Comparison of ENCODE assay signal across 17 cellular contexts in the genomic region with DNA sequence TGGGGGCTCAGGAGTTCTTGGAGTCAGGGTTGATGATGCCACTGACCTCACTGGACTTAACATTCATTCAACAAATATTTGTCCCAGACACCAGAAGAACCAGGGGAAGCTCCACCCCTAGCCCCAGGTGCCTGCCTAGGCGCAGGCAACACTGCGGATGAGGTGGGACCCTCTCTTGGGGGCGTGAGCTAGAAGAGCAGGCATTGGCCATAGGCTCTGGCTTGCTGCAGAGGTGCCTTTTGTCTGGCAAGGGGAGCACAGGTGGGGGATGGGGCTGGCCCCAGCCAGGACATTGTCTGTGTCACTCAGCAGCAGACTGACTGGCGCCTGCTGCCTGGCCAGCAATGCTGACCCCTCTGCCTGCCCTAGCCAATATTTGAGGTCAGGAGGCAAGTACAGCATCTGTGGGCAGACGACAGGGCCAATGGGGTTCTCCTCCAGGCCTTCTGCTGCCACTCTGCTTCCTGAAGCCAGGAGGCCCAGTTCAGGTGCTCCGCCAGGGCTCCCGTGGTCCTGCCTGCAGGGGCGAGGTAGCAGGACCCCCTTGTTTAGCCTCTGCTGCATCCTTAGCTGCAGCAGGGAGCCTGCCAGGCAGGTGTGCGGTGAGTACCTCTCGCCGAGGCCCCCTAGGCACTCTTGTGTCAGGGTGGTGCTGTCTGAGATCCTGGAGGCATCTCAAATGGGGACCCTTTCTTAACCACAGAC. TPM values are rescaled to one million over a fixed set of nuclear protein-coding genes. Genes with fewer than 3 reads are reported as not detected.
"Had no signal": no experiment of that assay in that cellular context is flagged by ENCODE, and none has a peak within 500 bp of the region (broad histone marks: within the 10 kb centered on the region; RNA-seq: fewer than 3 reads in every experiment).

No MANE protein-coding gene starts in this region.

- DNase-seq: activated CD4-positive, alpha-beta T cell treated with anti-CD3 and anti-CD28 coated beads, Interleukin-2, amount 10 ng/mL, durations not matched to agents 7 days and 5 days; activated CD4-positive, CD25-positive, alpha-beta regulatory T cell; activated CD8-positive, alpha-beta memory T cell treated with anti-CD3 and anti-CD28 coated beads for 24 hours; activated naive CD8-positive, alpha-beta T cell treated with anti-CD3 and anti-CD28 coated beads, Interleukin-2, amount 10 ng/mL, durations not matched to agents 7 days and 5 days; brain microvascular endothelial cell; cerebellar nuclear complex; dermis blood vessel endothelial cell; foreskin melanocyte; immature natural killer cell; left colon; occipital lobe had no signal

- H3K27me3 Mint-ChIP-seq: activated CD4-positive, alpha-beta T cell treated with anti-CD3 and anti-CD28 coated beads, Interleukin-2, amount 10 ng/mL, durations not matched to agents 7 days and 5 days; activated naive CD8-positive, alpha-beta T cell treated with anti-CD3 and anti-CD28 coated beads, Interleukin-2, amount 10 ng/mL, durations not matched to agents 7 days and 5 days; stimulated activated memory B cell treated with anti-CD40 and anti-IgM and Interleukin-4, amounts not matched to agents 10 μg/mL and 1 μg/mL and 100 μg/mL, for 72 hours had no signal

- H3K4me1 Mint-ChIP-seq: activated CD4-positive, alpha-beta T cell treated with anti-CD3 and anti-CD28 coated beads, Interleukin-2, amount 10 ng/mL, durations not matched to agents 7 days and 5 days; activated naive CD8-positive, alpha-beta T cell treated with anti-CD3 and anti-CD28 coated beads, Interleukin-2, amount 10 ng/mL, durations not matched to agents 7 days and 5 days; immature natural killer cell; memory B cell; stimulated activated memory B cell treated with anti-CD40 and anti-IgM and Interleukin-4, amounts not matched to agents 10 μg/mL and 1 μg/mL and 100 μg/mL, for 72 hours had no signal

- H3K36me3 ChIP-seq: brain microvascular endothelial cell had no signal

- H3K36me3 Mint-ChIP-seq: activated naive CD8-positive, alpha-beta T cell treated with anti-CD3 and anti-CD28 coated beads, Interleukin-2, amount 10 ng/mL, durations not matched to agents 7 days and 5 days; immature natural killer cell; memory B cell; natural killer cell treated with Interleukin-12 subunit alpha and Interleukin-12 subunit beta and Interleukin-15 and Interleukin-18, amount 100 ng/mL, for 72 hours; stimulated activated memory B cell treated with anti-CD40 and anti-IgM and Interleukin-4, amounts not matched to agents 10 μg/mL and 1 μg/mL and 100 μg/mL, for 72 hours had no signal

- H3K9me3 Mint-ChIP-seq: activated CD4-positive, alpha-beta T cell treated with anti-CD3 and anti-CD28 coated beads, Interleukin-2, amount 10 ng/mL, durations not matched to agents 7 days and 5 days; activated naive CD8-positive, alpha-beta T cell treated with anti-CD3 and anti-CD28 coated beads, Interleukin-2, amount 10 ng/mL, durations not matched to agents 7 days and 5 days; activated T-helper 1 cell treated with anti-CD3 and anti-CD28 coated beads, Interleukin-12 subunit alpha, Interleukin-12 subunit beta, Interleukin-2, Interleukin-4 antibody, amounts not matched to agents 30 ng/mL and 10 ng/mL and 1 ng/mL, durations not matched to agents 14 hours and 24 hours and 36 hours; immature natural killer cell; memory B cell; natural killer cell treated with Interleukin-12 subunit alpha and Interleukin-12 subunit beta and Interleukin-15 and Interleukin-18, amount 100 ng/mL, for 72 hours; stimulated activated memory B cell treated with anti-CD40 and anti-IgM and Interleukin-4, amounts not matched to agents 10 μg/mL and 1 μg/mL and 100 μg/mL, for 72 hours had no signal

- ATAC-seq: left colon; natural killer cell treated with Interleukin-12 subunit alpha and Interleukin-12 subunit beta and Interleukin-15 and Interleukin-18, amount 100 ng/mL, for 72 hours; stimulated activated memory B cell treated with anti-CD40 and anti-IgM and Interleukin-4, amounts not matched to agents 10 μg/mL and 1 μg/mL and 100 μg/mL, for 72 hours had no signal

- H3K27me3 ChIP-seq: brain microvascular endothelial cell had no signal

- H3K4me3 Mint-ChIP-seq: activated CD4-positive, alpha-beta T cell treated with anti-CD3 and anti-CD28 coated beads, Interleukin-2, amount 10 ng/mL, durations not matched to agents 7 days and 5 days; activated naive CD8-positive, alpha-beta T cell treated with anti-CD3 and anti-CD28 coated beads, Interleukin-2, amount 10 ng/mL, durations not matched to agents 7 days and 5 days; activated T-helper 1 cell treated with anti-CD3 and anti-CD28 coated beads, Interleukin-12 subunit alpha, Interleukin-12 subunit beta, Interleukin-2, Interleukin-4 antibody, amounts not matched to agents 30 ng/mL and 10 ng/mL and 1 ng/mL, durations not matched to agents 14 hours and 24 hours and 36 hours; immature natural killer cell; memory B cell; natural killer cell treated with Interleukin-12 subunit alpha and Interleukin-12 subunit beta and Interleukin-15 and Interleukin-18, amount 100 ng/mL, for 72 hours; stimulated activated memory B cell treated with anti-CD40 and anti-IgM and Interleukin-4, amounts not matched to agents 10 μg/mL and 1 μg/mL and 100 μg/mL, for 72 hours had no signal

- H3K27ac ChIP-seq: brain microvascular endothelial cell, epithelial cell of prostate had no signal

- H3K27ac Mint-ChIP-seq: activated CD4-positive, alpha-beta T cell treated with anti-CD3 and anti-CD28 coated beads, Interleukin-2, amount 10 ng/mL, durations not matched to agents 7 days and 5 days; activated naive CD8-positive, alpha-beta T cell treated with anti-CD3 and anti-CD28 coated beads, Interleukin-2, amount 10 ng/mL, durations not matched to agents 7 days and 5 days; activated T-helper 1 cell treated with anti-CD3 and anti-CD28 coated beads, Interleukin-12 subunit alpha, Interleukin-12 subunit beta, Interleukin-2, Interleukin-4 antibody, amounts not matched to agents 30 ng/mL and 10 ng/mL and 1 ng/mL, durations not matched to agents 14 hours and 24 hours and 36 hours; immature natural killer cell; memory B cell; natural killer cell treated with Interleukin-12 subunit alpha and Interleukin-12 subunit beta and Interleukin-15 and Interleukin-18, amount 100 ng/mL, for 72 hours; stimulated activated memory B cell treated with anti-CD40 and anti-IgM and Interleukin-4, amounts not matched to agents 10 μg/mL and 1 μg/mL and 100 μg/mL, for 72 hours had no signal

RNA-seq across cellular contexts. Expression of a gene that starts 4.0 kb away (rescaled TPM):
- total RNA-seq: activated CD4-positive, alpha-beta T cell treated with anti-CD3 and anti-CD28 coated beads, Interleukin-2, amount 10 ng/mL, durations not matched to agents 7 days and 5 days; activated naive CD8-positive, alpha-beta T cell treated with anti-CD3 and anti-CD28 coated beads, Interleukin-2, amount 10 ng/mL, durations not matched to agents 7 days and 5 days; activated T-helper 1 cell treated with anti-CD3 and anti-CD28 coated beads, Interleukin-12 subunit alpha, Interleukin-12 subunit beta, Interleukin-2, Interleukin-4 antibody, amounts not matched to agents 30 ng/mL and 10 ng/mL and 1 ng/mL, durations not matched to agents 14 hours and 24 hours and 36 hours; dermis blood vessel endothelial cell; fibroblast of lung; left colon; natural killer cell treated with Interleukin-12 subunit alpha and Interleukin-12 subunit beta and Interleukin-15 and Interleukin-18, amount 100 ng/mL, for 72 hours; occipital lobe had no signal
- polyA plus RNA-seq: fibroblast of lung, immature natural killer cell had no signal
